ENCODE assay signal across 24 cellular contexts in the genomic region with DNA sequence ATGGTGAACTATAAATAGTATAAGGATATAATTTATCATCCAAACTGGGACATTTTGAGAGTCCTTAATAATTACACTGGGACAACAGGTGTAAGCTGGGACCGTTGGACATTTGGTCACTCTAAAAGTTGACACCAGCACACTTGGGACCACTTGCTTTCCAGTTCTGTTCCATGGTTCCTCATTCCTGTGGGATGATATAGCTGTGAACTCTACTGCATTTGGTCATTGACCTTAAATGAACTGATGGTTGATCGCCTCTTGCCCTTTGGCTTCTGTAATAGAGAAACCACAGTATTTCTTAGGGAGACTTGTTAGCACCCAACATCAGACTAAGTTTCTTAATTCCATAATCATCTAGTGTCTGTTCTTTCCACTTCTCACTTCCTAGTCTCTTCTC. TPM values are rescaled to one million over a fixed set of nuclear protein-coding genes. Genes with fewer than 3 reads are reported as not detected.
DNase-seq lines count a peak whose midpoint lies in the region; FAIRE-seq and TF ChIP-seq lines count a peak whose summit lies in the region.
"Had no signal": no experiment of that assay in that cellular context is flagged by ENCODE, and none has a peak within 500 bp of the region (broad histone marks: within the 10 kb centered on the region; RNA-seq: fewer than 3 reads in every experiment).

No MANE protein-coding gene starts in this region.

- H3K27ac Mint-ChIP-seq in HFFc6 (peak overlapping the region; percentile 44; the same call in 1 of the 2 replicates), type B pancreatic cell (peak overlapping the region; percentile 46)
- H3K27ac Mint-ChIP-seq: H9 had no signal

- H3K4me3 ChIP-seq in ovary (no peak overlapping the region), small intestine (ENCODE audit: low read depth in 1 of 2, low read length in 2 of 2) (no peak overlapping the region)
- H3K4me3 ChIP-seq: A549, BLaER1, GM23248 had no signal

- H3K27me3 Mint-ChIP-seq in HFFc6 (ENCODE audit: insufficient read depth) (no peaks in the 10 kb centered on the region), type B pancreatic cell (no peaks in the 10 kb centered on the region)

- H3K4me1 Mint-ChIP-seq in HFFc6 (ENCODE audit: low read depth) (peaks cover 46% of the 10 kb centered on the region), type B pancreatic cell (ENCODE audit: unreplicated experiment) (no peaks in the 10 kb centered on the region)
- H3K4me1 Mint-ChIP-seq: CD4-positive, alpha-beta memory T cell; H9 had no signal

- H3K9me3 ChIP-seq in ovary (no peaks in the 10 kb centered on the region), small intestine (ENCODE audit: control insufficient read depth, low read depth) (no peaks in the 10 kb centered on the region)

- H3K36me3 ChIP-seq in ovary: no peaks in the 10 kb centered on the region
- no peaks in the 10 kb centered on the region for H3K36me3 ChIP-seq in small intestine (ENCODE audit: control insufficient read depth in 2 of 2, insufficient read depth in 2 of 2, low read length in 2 of 2)
- H3K36me3 ChIP-seq: BLaER1 had no signal

- H3K27me3 ChIP-seq in ovary (no peaks in the 10 kb centered on the region), small intestine (ENCODE audit: control insufficient read depth in 2 of 2, insufficient read depth in 2 of 2, low read length in 2 of 2) (no peaks in the 10 kb centered on the region)
- H3K27me3 ChIP-seq: BLaER1 had no signal

- H3K27ac ChIP-seq in ovary (no peak overlapping the region), small intestine (ENCODE audit: low read depth in 1 of 2, low read length in 1 of 2) (no peak overlapping the region)
- H3K27ac ChIP-seq: A549, BLaER1, KMS-11 had no signal

- H3K4me3 Mint-ChIP-seq in HFFc6 (no peak overlapping the region), type B pancreatic cell (no peak overlapping the region)
- H3K4me3 Mint-ChIP-seq: CD4-positive, alpha-beta memory T cell; H9 had no signal

- no peak for FAIRE-seq in small intestine (lab: Jason Lieb, UNC)
- FAIRE-seq: G401.6, GM12892 had no signal

- no peak for DNase-seq in HFFc6
- DNase-seq in SKM-1 treated with dmso at 0.1 percent for 144 hours (lab: John Stamatoyannopoulos, UW; ENCODE audit: unreplicated experiment): peak; percentile 63
- DNase-seq in myocyte (ENCODE audit: low read depth): peak; percentile 77
- no peak for DNase-seq in type B pancreatic cell (ENCODE audit: extremely low spot score, unreplicated experiment)
- DNase-seq in ovary: no peak
- DNase-seq in NCI-H774 (lab: John Stamatoyannopoulos, UW): no peak
- no peak for DNase-seq in small intestine
- DNase-seq: Caco-2; CD4-positive, alpha-beta memory T cell; GM23248; H9; IMR-90; NCI-H1048; NCI-H1417 treated with DMSO at 0.1 percent for 48 hours; NCI-H187; NCI-H446; NCI-H526; Right ventricle myocardium superior; SW 1271 had no signal

- no peak for TF ChIP-seq CTCF in HFFc6 (IDR thresholded peaks at IDR 0.05)
- no peak for TF ChIP-seq CTCF in type B pancreatic cell (conservative IDR thresholded peaks at IDR 0.05)
- TF ChIP-seq CTCF in ovary (IDR thresholded peaks at IDR 0.05): no peak

- H3K36me3 Mint-ChIP-seq in HFFc6 (ENCODE audit: low read depth) (peaks cover 14% of the 10 kb centered on the region), type B pancreatic cell (peaks cover 5% of the 10 kb centered on the region)

- intact Hi-C loops in ovary (cut with DNase I): no loop called here

- H3K9me3 Mint-ChIP-seq in HFFc6 (peaks cover 11% of the 10 kb centered on the region), type B pancreatic cell (peaks cover 8% of the 10 kb centered on the region)

- WGBS in ovary, 3 donors: 83 to 93% (median 86%) methylated on average over 2 of the region's 2 CpGs
- 66 to 83% (median 80%) methylated on average over 2 of the region's 2 CpGs for WGBS in small intestine, 3 donors

- TF ChIP-seq POLR2A in ovary (IDR thresholded peaks at IDR 0.05): no peak

- TF ChIP-seq EP300 in ovary (IDR thresholded peaks at IDR 0.05): no peak

- H3K4me1 ChIP-seq in ovary (ENCODE audit: insufficient read depth): no peaks in the 10 kb centered on the region
- no peaks in the 10 kb centered on the region for H3K4me1 ChIP-seq in small intestine (ENCODE audit: control insufficient read depth in 2 of 2, insufficient read depth in 1 of 2, low read depth in 1 of 2, low read length in 1 of 2)
- H3K4me1 ChIP-seq: BLaER1, Caco-2 had no signal

RNA-seq across cellular contexts. Expression of a gene that starts 46.7 kb away (rescaled TPM):
- under 1 TPM; 0.05 to 0.37 (median 0.25) TPM for total RNA-seq in HFFc6 (2021; fragmentation: NEBNext Ultra II Directional; extraction: Animal tissue kit (Norgen Biotek cat#: 25700))
- total RNA-seq in myocyte (3.5 and 29.7 TPM in 2 replicates), type B pancreatic cell (ENCODE audit: low replicate concordance) (6.0 and 8.1 TPM in 2 replicates), ovary (1 to 10 TPM in 3 of 7 donors, under 1 TPM in 4; 0.22 to 3.7 (median 0.57) TPM)
- 2.2 TPM for polyA plus RNA-seq in myocyte (2012)
- polyA plus RNA-seq in ovary (under 1 TPM; 0.29 to 0.40 TPM), small intestine (1 to 10 TPM in 1 of 3 donors, under 1 TPM in 2; 0.54 to 1.3 (median 0.89) TPM)

Comparison
In these comparisons a context has a peak if more than half of its experiments do, and no peak if none do; other contexts are left out.
1. DNase-seq: peak in SKM-1 treated with dmso at 0.1 percent for 144 hours (single experiment) and myocyte (single experiment); none in HFFc6 (single experiment), type B pancreatic cell (single experiment), ovary (0 of 5), NCI-H774 (single experiment) and small intestine (single experiment).